In the genomic region with DNA sequence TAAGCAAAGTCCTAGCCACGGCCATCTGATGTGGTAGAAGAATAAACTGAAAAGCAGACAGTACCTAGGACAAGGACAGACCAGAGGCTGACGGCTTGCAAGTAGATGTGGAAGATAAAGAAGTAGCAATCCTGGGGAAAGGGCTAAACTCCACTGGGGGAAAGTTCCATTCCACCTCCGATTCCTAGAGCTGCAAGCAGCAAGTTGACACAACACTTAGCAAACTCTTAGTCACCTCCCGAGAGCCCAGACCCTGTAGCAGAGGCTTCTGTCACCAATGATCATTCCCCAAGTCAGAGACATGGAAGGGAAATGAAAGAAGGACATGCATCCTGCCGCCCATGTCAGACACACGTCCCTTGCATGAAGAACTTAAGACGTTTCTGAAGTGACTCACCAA, we compare ENCODE assay signal across 19 cellular contexts.
DNase-seq lines count a peak whose midpoint lies in the region; ATAC-seq, FAIRE-seq and TF ChIP-seq lines count a peak whose summit lies in the region.
"Had no signal": no experiment of that assay in that cellular context is flagged by ENCODE, and none has a peak within 500 bp of the region (broad histone marks: within the 10 kb centered on the region; RNA-seq: fewer than 3 reads in every experiment).

No MANE protein-coding gene starts in this region.

- H3K4me1 ChIP-seq in K562 (replicated peaks in 1 of 2; ENCODE audit: control insufficient read depth in 2 of 2, insufficient read depth in 2 of 2, low read length in 2 of 2): no peaks in the 10 kb centered on the region
- H3K4me1 ChIP-seq in hepatocyte (ENCODE audit: insufficient read depth): peaks cover 4% of the 10 kb centered on the region

- H3K4me3 ChIP-seq in K562 (no peak overlapping the region), hepatocyte (no peak overlapping the region)
- H3K4me3 ChIP-seq: GM23338 had no signal

- H3K9ac ChIP-seq in K562 (ENCODE audit: insufficient read depth in 1 of 2, low read depth in 2 of 2, low read length in 2 of 2): no peak overlapping the region

- no peaks in the 10 kb centered on the region for H3K9me3 Mint-ChIP-seq in activated T-cell treated with anti-CD3 and anti-CD28 coated beads, Interleukin-2, amount 50 U/mL, for 24 hours
- H3K9me3 Mint-ChIP-seq: CD4-positive, alpha-beta T cell; GM23338 had no signal

- TF ChIP-seq POLR2A in K562 (conservative IDR thresholded peaks at IDR 0.05): no peak

- H3K79me2 ChIP-seq in K562 (ENCODE audit: control insufficient read depth, insufficient read depth, low read length) (no peaks in the 10 kb centered on the region), hepatocyte (no peaks in the 10 kb centered on the region)

- no peak overlapping the region for H3K4me2 ChIP-seq in K562 (ENCODE audit: insufficient read depth, low read length)
- no peak overlapping the region for H3K4me2 ChIP-seq in hepatocyte
- H3K4me2 ChIP-seq: GM23338 had no signal

- FAIRE-seq in K562 (lab: Jason Lieb, UNC): peak; percentile 29
- FAIRE-seq: A204.1, G401.6, GM12891 had no signal

- no peaks in the 10 kb centered on the region for H3K9me3 ChIP-seq in K562 (replicated peaks; ENCODE audit: control insufficient read depth, insufficient read depth, low read depth, low read length)
- H3K9me3 ChIP-seq in hepatocyte (ENCODE audit: low read depth): no peaks in the 10 kb centered on the region

- in situ Hi-C loops in K562 (cut with MboI): no loop called here

- H3K36me3 Mint-ChIP-seq in activated T-cell treated with anti-CD3 and anti-CD28 coated beads, Interleukin-2, amount 50 U/mL, for 24 hours (ENCODE audit: low read depth): no peaks in the 10 kb centered on the region

- intact Hi-C loops in K562 (cut with micrococcal nuclease): no loop called here

- ATAC-seq in K562: no peak

- no peak overlapping the region for H3K27ac Mint-ChIP-seq in activated T-cell treated with anti-CD3 and anti-CD28 coated beads, Interleukin-2, amount 50 U/mL, for 24 hours
- H3K27ac Mint-ChIP-seq: B cell; CD4-positive, alpha-beta T cell; GM23338 had no signal

- DNase-seq in EH (ENCODE audit: low read depth) (peak; percentile 1), MV-4-11 (lab: John Stamatoyannopoulos, UW) (peak; percentile 25), K562 (ENCODE audit: extremely low read depth in 1 of 4, low spot score in 3 of 4) (no peak), hepatocyte (ENCODE audit: low spot score) (peak; percentile 55), DMS153 treated with DMSO at 0.1 percent for 48 hours (lab: John Stamatoyannopoulos, UW; ENCODE audit: unreplicated experiment) (no peak), NCI-H1694 treated with DMSO at 0.1 percent for 48 hours (lab: John Stamatoyannopoulos, UW) (no peak)
- no peak for DNase-seq in activated T-cell treated with anti-CD3 and anti-CD28 coated beads, Interleukin-2, amount 50 U/mL, for 24 hours
- DNase-seq: C1 segment of cervical spinal cord; Calu3; CD4-positive, alpha-beta T cell; DMS 273 treated with DMSO at 0.1 percent for 48 hours; DMS79; EL; H7 had no signal

- H3K27me3 ChIP-seq in K562 (ENCODE audit: control insufficient read depth in 2 of 2, insufficient read depth in 2 of 2, low read length in 2 of 2) (peaks cover 39 to 77% of the 10 kb centered on the region in 2 experiments), hepatocyte (no peaks in the 10 kb centered on the region)

- no peak for TF ChIP-seq CTCF in K562 (IDR thresholded peaks at IDR 0.05 in 2 of 3, conservative IDR thresholded peaks at IDR 0.05 in 1 of 3; ENCODE audit: insufficient read depth in 2 of 3, low read depth in 1 of 3, low read length in 3 of 3)
- no peak for TF ChIP-seq CTCF in hepatocyte (IDR thresholded peaks at IDR 0.05; ENCODE audit: poor library complexity)

- H3K27ac ChIP-seq in K562 (ENCODE audit: extremely low read depth, low read depth, low read length): no peak overlapping the region
- H3K27ac ChIP-seq in hepatocyte: no peak overlapping the region

- no peaks in the 10 kb centered on the region for H3K36me3 ChIP-seq in K562 (ENCODE audit: control insufficient read depth, insufficient read depth, low read length)
- no peaks in the 10 kb centered on the region for H3K36me3 ChIP-seq in hepatocyte (replicated peaks; ENCODE audit: insufficient read depth, low read depth)

- TF ChIP-seq EP300 in K562 (IDR thresholded peaks at IDR 0.05; ENCODE audit: low read length): no peak

- no peaks in the 10 kb centered on the region for H3K27me3 Mint-ChIP-seq in activated T-cell treated with anti-CD3 and anti-CD28 coated beads, Interleukin-2, amount 50 U/mL, for 24 hours
- H3K27me3 Mint-ChIP-seq: CD4-positive, alpha-beta T cell had no signal

- no peak overlapping the region for H3K4me3 Mint-ChIP-seq in activated T-cell treated with anti-CD3 and anti-CD28 coated beads, Interleukin-2, amount 50 U/mL, for 24 hours
- H3K4me3 Mint-ChIP-seq: B cell; CD4-positive, alpha-beta T cell; GM23338 had no signal

- peaks cover 9% of the 10 kb centered on the region for H3K4me1 Mint-ChIP-seq in activated T-cell treated with anti-CD3 and anti-CD28 coated beads, Interleukin-2, amount 50 U/mL, for 24 hours (ENCODE audit: low read depth)
- H3K4me1 Mint-ChIP-seq: B cell had no signal

- POLR2A ChIA-PET in K562 (lab: Yijun Ruan, JAX): no interaction called here

- no peak for TF ChIP-seq RAD21 in K562 (CRISPR knock-in tag; conservative IDR thresholded peaks at IDR 0.05 in 1 of 2, IDR thresholded peaks at IDR 0.05 in 1 of 2)

- BruUV-seq in K562 (replicated peaks; lab: Mats Ljungman, UMichigan): no TSS peak

- 0% methylated on average over 7 of the region's 7 CpGs for WGBS in K562 (ENCODE audit: insufficient coverage, low coverage, missing lambda C conversion rate)
- 52% methylated on average over 7 of the region's 7 CpGs for WGBS in hepatocyte (ENCODE audit: low lambda C conversion rate, missing lambda C conversion rate)

- no peaks in the 10 kb centered on the region for H3K9me2 ChIP-seq in hepatocyte (replicated peaks; ENCODE audit: insufficient read depth)

- H4K20me1 ChIP-seq in K562 (replicated peaks; ENCODE audit: control insufficient read depth, insufficient read depth, low read length) (no peaks in the 10 kb centered on the region), hepatocyte (ENCODE audit: insufficient read depth, poor library complexity, severe bottlenecking) (no peaks in the 10 kb centered on the region)

- H2AFZ ChIP-seq in K562 (ENCODE audit: low read depth, low read length) (no peak overlapping the region), hepatocyte (no peak overlapping the region)
- H2AFZ ChIP-seq: GM23338 had no signal

- H3K9me1 ChIP-seq in K562 (ENCODE audit: control insufficient read depth, insufficient read depth, low read length): no peaks in the 10 kb centered on the region

- CTCF ChIA-PET in K562 (lab: Yijun Ruan, JAX; ENCODE audit: low intra/inter-chr PET ratio): no interaction called here

TF ChIP-seq in K562, 482 proteins besides CTCF, POLR2A, EP300 and RAD21 (continues in another document):
- TF ChIP-seq ZNF77 (CRISPR knock-in tag; IDR thresholded peaks at IDR 0.05) (no peak), ETV6 (IDR thresholded peaks at IDR 0.05; ENCODE audit: borderline replicate concordance in 1 of 2, low read depth in 2 of 2, low read length in 1 of 2) (no peak), ETV6 (CRISPR knock-in tag; IDR thresholded peaks at IDR 0.05; ENCODE audit: borderline replicate concordance) (no peak), RBFOX2 (IDR thresholded peaks at IDR 0.05; ENCODE audit: low read depth, low read length) (no peak), ILF3 (IDR thresholded peaks at IDR 0.05; ENCODE audit: borderline replicate concordance) (no peak), SRF (CRISPR knock-in tag; IDR thresholded peaks at IDR 0.05) (no peak), FOSL1 (tag; conservative IDR thresholded peaks at IDR 0.05) (no peak), TAF1 (IDR thresholded peaks at IDR 0.05; ENCODE audit: control insufficient read depth, extremely low read depth, insufficient read depth, low read length, severe bottlenecking) (no peak), SRSF1 (IDR thresholded peaks at IDR 0.05; ENCODE audit: low read depth, low read length) (no peak), HLTF (IDR thresholded peaks at IDR 0.05) (no peak), ZNF143 (CRISPR knock-in tag; IDR thresholded peaks at IDR 0.05) (no peak), ZC3H8 (IDR thresholded peaks at IDR 0.05) (no peak)
- TF ChIP-seq, protein P1, sequence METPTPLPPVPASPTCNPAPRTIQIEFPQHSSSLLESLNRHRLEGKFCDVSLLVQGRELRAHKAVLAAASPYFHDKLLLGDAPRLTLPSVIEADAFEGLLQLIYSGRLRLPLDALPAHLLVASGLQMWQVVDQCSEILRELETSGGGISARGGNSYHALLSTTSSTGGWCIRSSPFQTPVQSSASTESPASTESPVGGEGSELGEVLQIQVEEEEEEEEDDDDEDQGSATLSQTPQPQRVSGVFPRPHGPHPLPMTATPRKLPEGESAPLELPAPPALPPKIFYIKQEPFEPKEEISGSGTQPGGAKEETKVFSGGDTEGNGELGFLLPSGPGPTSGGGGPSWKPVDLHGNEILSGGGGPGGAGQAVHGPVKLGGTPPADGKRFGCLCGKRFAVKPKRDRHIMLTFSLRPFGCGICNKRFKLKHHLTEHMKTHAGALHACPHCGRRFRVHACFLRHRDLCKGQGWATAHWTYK (CRISPR knock-in tag; IDR thresholded peaks at IDR 0.05): no peak
- TF ChIP-seq, protein P2, sequence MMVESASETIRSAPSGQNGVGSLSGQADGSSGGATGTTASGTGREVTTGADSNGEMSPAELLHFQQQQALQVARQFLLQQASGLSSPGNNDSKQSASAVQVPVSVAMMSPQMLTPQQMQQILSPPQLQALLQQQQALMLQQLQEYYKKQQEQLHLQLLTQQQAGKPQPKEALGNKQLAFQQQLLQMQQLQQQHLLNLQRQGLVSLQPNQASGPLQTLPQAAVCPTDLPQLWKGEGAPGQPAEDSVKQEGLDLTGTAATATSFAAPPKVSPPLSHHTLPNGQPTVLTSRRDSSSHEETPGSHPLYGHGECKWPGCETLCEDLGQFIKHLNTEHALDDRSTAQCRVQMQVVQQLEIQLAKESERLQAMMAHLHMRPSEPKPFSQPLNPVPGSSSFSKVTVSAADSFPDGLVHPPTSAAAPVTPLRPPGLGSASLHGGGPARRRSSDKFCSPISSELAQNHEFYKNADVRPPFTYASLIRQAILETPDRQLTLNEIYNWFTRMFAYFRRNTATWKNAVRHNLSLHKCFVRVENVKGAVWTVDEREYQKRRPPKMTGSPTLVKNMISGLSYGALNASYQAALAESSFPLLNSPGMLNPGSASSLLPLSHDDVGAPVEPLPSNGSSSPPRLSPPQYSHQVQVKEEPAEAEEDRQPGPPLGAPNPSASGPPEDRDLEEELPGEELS (CRISPR knock-in tag; IDR thresholded peaks at IDR 0.05; ENCODE audit: borderline replicate concordance): no peak
- TF ChIP-seq, protein P3, sequence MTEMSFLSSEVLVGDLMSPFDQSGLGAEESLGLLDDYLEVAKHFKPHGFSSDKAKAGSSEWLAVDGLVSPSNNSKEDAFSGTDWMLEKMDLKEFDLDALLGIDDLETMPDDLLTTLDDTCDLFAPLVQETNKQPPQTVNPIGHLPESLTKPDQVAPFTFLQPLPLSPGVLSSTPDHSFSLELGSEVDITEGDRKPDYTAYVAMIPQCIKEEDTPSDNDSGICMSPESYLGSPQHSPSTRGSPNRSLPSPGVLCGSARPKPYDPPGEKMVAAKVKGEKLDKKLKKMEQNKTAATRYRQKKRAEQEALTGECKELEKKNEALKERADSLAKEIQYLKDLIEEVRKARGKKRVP (CRISPR knock-in tag; IDR thresholded peaks at IDR 0.05): no peak

Comparison
In these comparisons a context has a peak if more than half of its experiments do, and no peak if none do; other contexts are left out.
1. DNase-seq: peak in EH (single experiment), MV-4-11 (single experiment) and hepatocyte (single experiment); none in K562 (0 of 4), DMS153 treated with DMSO at 0.1 percent for 48 hours (single experiment), NCI-H1694 treated with DMSO at 0.1 percent for 48 hours (single experiment) and activated T-cell treated with anti-CD3 and anti-CD28 coated beads, Interleukin-2, amount 50 U/mL, for 24 hours (single experiment).